In genomic region chr9:6413365-6414263, GRCh38 we compare ENCODE assay signal across 8 cellular contexts. TPM values are rescaled to one million over a fixed set of nuclear protein-coding genes. Genes with fewer than 3 reads are reported as not detected.
DNase-seq lines count a peak whose midpoint lies in the region; ATAC-seq, FAIRE-seq and TF ChIP-seq lines count a peak whose summit lies in the region.

No MANE protein-coding gene starts in this region.

- peak; percentile 30 for ATAC-seq in naive thymus-derived CD4-positive, alpha-beta T cell

- H3K4me3 Mint-ChIP-seq in naive thymus-derived CD4-positive, alpha-beta T cell, result peak overlapping the region; percentile 80 to 98 (median 92)

- H3K4me3 ChIP-seq in esophagus (ENCODE audit: low read depth in 1 of 2, low read length in 2 of 2), result peak overlapping the region; percentile 93 to 95
- peak overlapping the region; percentile 67 for H3K4me3 ChIP-seq in naive thymus-derived CD4-positive, alpha-beta T cell (ENCODE audit: low read length)
- peak overlapping the region; percentile 89 for H3K4me3 ChIP-seq in thymus (ENCODE audit: low read length)

- H3K9me3 Mint-ChIP-seq in naive thymus-derived CD4-positive, alpha-beta T cell, result peaks cover 0 to 2% (median 0%) of the 10 kb centered on the region in 11 donors

- peaks cover 24 to 50% (median 43%) of the 10 kb centered on the region in 7 donors for H3K4me1 Mint-ChIP-seq in naive thymus-derived CD4-positive, alpha-beta T cell

- H3K27ac Mint-ChIP-seq in naive thymus-derived CD4-positive, alpha-beta T cell, result peak overlapping the region; percentile 73 to 98 (median 87)

- POLR2A ChIA-PET in HEK293T (lab: Yijun Ruan, JAX), result interaction anchor here (1.0 to 1.5 kb wide), 6 partner anchors 11 to 343 kb away, joined by 3 to 5 read pairs (median 4); no protein-coding TSS in a partner anchor
- POLR2A ChIA-PET in naive thymus-derived CD4-positive, alpha-beta T cell (lab: Charles Lee), result interaction anchor here (0.5 to 5.8 kb wide), 36 partner anchors 8 to 1429 kb away, joined by 3 to 93 read pairs (median 5); partner anchors contain the start of genes KDM4C and RANBP6

- H3K9me3 ChIP-seq in esophagus (ENCODE audit: control insufficient read depth in 2 of 2, insufficient read depth in 1 of 2, low read depth in 1 of 2, low read length in 1 of 2), result no peaks in the 10 kb centered on the region
- H3K9me3 ChIP-seq in naive thymus-derived CD4-positive, alpha-beta T cell (ENCODE audit: control insufficient read depth in 2 of 3, low read length in 3 of 3), result no peaks in the 10 kb centered on the region
- no peaks in the 10 kb centered on the region for H3K9me3 ChIP-seq in thymus (ENCODE audit: control insufficient read depth)

- no peaks in the 10 kb centered on the region for H3K27me3 ChIP-seq in esophagus (ENCODE audit: control insufficient read depth in 1 of 2, insufficient read depth in 2 of 2, low read length in 2 of 2)
- H3K27me3 ChIP-seq in naive thymus-derived CD4-positive, alpha-beta T cell (ENCODE audit: control insufficient read depth in 2 of 2, insufficient read depth in 2 of 2, low read length in 2 of 2), result no peaks in the 10 kb centered on the region
- no peaks in the 10 kb centered on the region for H3K27me3 ChIP-seq in thymus (ENCODE audit: control insufficient read depth, insufficient read depth)

- CTCF ChIA-PET in HEK293T (lab: Yijun Ruan, JAX), result no interaction called here
- CTCF ChIA-PET in naive thymus-derived CD4-positive, alpha-beta T cell (lab: Charles Lee), result interaction anchor here (1.0 to 3.0 kb wide), 4 partner anchors 9 to 97 kb away, joined by 3 to 12 read pairs (median 5); no protein-coding TSS in a partner anchor

- no peak for DNase-seq in GM12892 (ENCODE audit: insufficient read length)
- peak; percentile 17 for DNase-seq in HEK293T (ENCODE audit: extremely low spot score)
- peak; percentile 27 for DNase-seq in NCI-H128 (lab: John Stamatoyannopoulos, UW; ENCODE audit: unreplicated experiment)
- DNase-seq in activated T-cell treated with anti-CD3 and anti-CD28 coated beads for 1 hour (ENCODE audit: low read depth), result peak; percentile 17
- peak in 8 of 9 donors; percentile 14 to 48 (median 22) for DNase-seq in naive thymus-derived CD4-positive, alpha-beta T cell
- no peak for DNase-seq in NCI-H187 (lab: John Stamatoyannopoulos, UW)

- peak; percentile 58 for FAIRE-seq in GM12892 (lab: Jason Lieb, UNC)

- H3K4me1 ChIP-seq in esophagus (ENCODE audit: control insufficient read depth in 2 of 2, insufficient read depth in 2 of 2, low read length in 1 of 2) (peaks cover 0 to 3% of the 10 kb centered on the region in 2 donors), thymus (ENCODE audit: control insufficient read depth, insufficient read depth, low read length) (peaks cover 15% of the 10 kb centered on the region)
- peaks cover 24 to 26% of the 10 kb centered on the region in 2 donors for H3K4me1 ChIP-seq in naive thymus-derived CD4-positive, alpha-beta T cell (ENCODE audit: control insufficient read depth in 2 of 2, insufficient read depth in 2 of 2, low read length in 2 of 2)

- H3K27me3 Mint-ChIP-seq in naive thymus-derived CD4-positive, alpha-beta T cell, result peaks cover 0 to 9% (median 0%) of the 10 kb centered on the region in 5 donors

- no peaks in the 10 kb centered on the region for H3K36me3 ChIP-seq in esophagus (ENCODE audit: control insufficient read depth in 2 of 2, insufficient read depth in 2 of 2, low read length in 1 of 2)
- H3K36me3 ChIP-seq in naive thymus-derived CD4-positive, alpha-beta T cell (ENCODE audit: control insufficient read depth in 2 of 3, insufficient read depth in 3 of 3, low read length in 3 of 3), result no peaks in the 10 kb centered on the region
- H3K36me3 ChIP-seq in thymus (ENCODE audit: control insufficient read depth, insufficient read depth), result no peaks in the 10 kb centered on the region

- intact Hi-C loops in naive thymus-derived CD4-positive, alpha-beta T cell (cut with micrococcal nuclease), result loop anchor here (1.0 to 10.0 kb wide), 26 partner anchors 11 to 1749 kb away; partner anchors contain the start of genes KDM4C (in 2 of the 2), AK3 (in 1 of the 2), CDC37L1 (in 1 of the 2) and DMAC1 (in 1 of the 2)

- H3K27ac ChIP-seq in esophagus (ENCODE audit: low read depth in 2 of 2, low read length in 1 of 2) (peak overlapping the region; percentile 79 to 88), thymus (ENCODE audit: low read depth) (peak overlapping the region; percentile 98)
- peak overlapping the region; percentile 86 for H3K27ac ChIP-seq in naive thymus-derived CD4-positive, alpha-beta T cell (ENCODE audit: low read depth, low read length)

- WGBS in esophagus, 2 donors, result 0 to 1% methylated on average over 81 to 93 of the region's 93 CpGs
- under 1% methylated on average over 93 of the region's 93 CpGs for WGBS in thymus

- H3K36me3 Mint-ChIP-seq in naive thymus-derived CD4-positive, alpha-beta T cell, result peaks cover 3 to 18% (median 14%) of the 10 kb centered on the region in 5 donors

- TF ChIP-seq POLR2A in GM12892 (IDR thresholded peaks at IDR 0.05; ENCODE audit: low read depth, low read length), result no peak

TF ChIP-seq in HEK293T, 16 proteins besides CTCF, POLR2A, EP300 and RAD21:
- no peak for TF ChIP-seq PKNOX1 (IDR thresholded peaks at IDR 0.05)
- TF ChIP-seq HDGF (IDR thresholded peaks at IDR 0.05; ENCODE audit: borderline replicate concordance), result no peak
- TF ChIP-seq SP1 (IDR thresholded peaks at IDR 0.05), result no peak
- no peak for TF ChIP-seq ZNF384 (IDR thresholded peaks at IDR 0.05)
- TF ChIP-seq TARDBP (IDR thresholded peaks at IDR 0.05), result no peak
TF ChIP-seq in HEK293T: peak in this region for 0.

RNA-seq across cellular contexts. Expression of gene UHRF2, which starts 0.6 kb away (rescaled TPM):
- polyA plus RNA-seq in GM12892 (2012; ENCODE audit: missing spikeins), result 50.8 TPM
- polyA plus RNA-seq in esophagus (10 to 100 TPM in 1 of 2 donors, 1 to 10 TPM in 1; 9.9 to 13.7 TPM), thymus (68.7 TPM)
- total RNA-seq in naive thymus-derived CD4-positive, alpha-beta T cell, result 100 to 1,000 TPM in 3 of 5 experiments, 10 to 100 TPM in 2; 78.7 to 117 (median 111) TPM
- polyA plus RNA-seq in naive thymus-derived CD4-positive, alpha-beta T cell, result 10 to 100 TPM; 11.4 to 12.8 TPM

Comparison
In these comparisons a context has a peak if more than half of its experiments do, and no peak if none do; other contexts are left out.
1. DNase-seq: peak in HEK293T (single experiment), NCI-H128 (single experiment), activated T-cell treated with anti-CD3 and anti-CD28 coated beads for 1 hour (single experiment) and naive thymus-derived CD4-positive, alpha-beta T cell (8 of 9); none in GM12892 (single experiment) and NCI-H187 (0 of 2).
2. Peak in every context shown above with its lines, with median percentiles within 50 percentile points of each other: H3K27ac ChIP-seq and H3K4me3 ChIP-seq.